In genomic region chr16:77434365-77435239, GRCh38 we compare ENCODE assay signal across 2 cellular contexts.
TF ChIP-seq lines count a peak whose summit lies in the region.

TSS of gene ADAMTS18 (minus strand) at chr16:77435034. CDS start at chr16:77434695, 339 bp downstream.

TF ChIP-seq in IMR-90, 13 proteins besides CTCF, POLR2A, EP300 and RAD21:
- TF ChIP-seq BHLHE40 (IDR thresholded peaks at IDR 0.05; ENCODE audit: low read depth, low read length): no peak
- TF ChIP-seq RFX5 (IDR thresholded peaks at IDR 0.05; ENCODE audit: low read depth, low read length): no peak
- no peak for TF ChIP-seq RCOR1 (IDR thresholded peaks at IDR 0.05; ENCODE audit: insufficient replicate concordance, low read length)
- TF ChIP-seq ELK1 (IDR thresholded peaks at IDR 0.05; ENCODE audit: borderline replicate concordance, low read depth, low read length): no peak
- TF ChIP-seq FOS (IDR thresholded peaks at IDR 0.05; ENCODE audit: low read depth, low read length): no peak
- TF ChIP-seq SMC3 (IDR thresholded peaks at IDR 0.05; ENCODE audit: low read depth, low read length): no peak
- TF ChIP-seq MAZ (IDR thresholded peaks at IDR 0.05; ENCODE audit: borderline replicate concordance, low read depth, low read length): no peak
- TF ChIP-seq NFE2L2 (IDR thresholded peaks at IDR 0.05; ENCODE audit: low read depth, low read length): no peak
- no peak for TF ChIP-seq MXI1 (IDR thresholded peaks at IDR 0.05; ENCODE audit: borderline replicate concordance, low read depth, low read length)
- no peak for TF ChIP-seq CHD1 (IDR thresholded peaks at IDR 0.05; ENCODE audit: low read depth, low read length)
- TF ChIP-seq MAFK (IDR thresholded peaks at IDR 0.05; ENCODE audit: low read depth, low read length): no peak
- no peak for TF ChIP-seq CEBPB (IDR thresholded peaks at IDR 0.05; ENCODE audit: low read depth, low read length)
- TF ChIP-seq USF2 (IDR thresholded peaks at IDR 0.05; ENCODE audit: low read depth, low read length): no peak

TF ChIP-seq in neural cell, 6 proteins besides CTCF, POLR2A, EP300 and RAD21:
- TF ChIP-seq TAF1 (IDR thresholded peaks at IDR 0.05; ENCODE audit: low read depth): peak; percentile 37
- no peak for TF ChIP-seq REST (IDR thresholded peaks at IDR 0.05; ENCODE audit: borderline replicate concordance)
- TF ChIP-seq MXI1 (conservative IDR thresholded peaks at IDR 0.05; ENCODE audit: poor library complexity, severe bottlenecking): peak; percentile 56
- TF ChIP-seq EZH2 (IDR thresholded peaks at IDR 0.05; ENCODE audit: borderline replicate concordance, insufficient read depth, low read length, poor library complexity, severe bottlenecking): no peak
- TF ChIP-seq SMC3 (conservative IDR thresholded peaks at IDR 0.05; ENCODE audit: poor library complexity): peak; percentile 68
- TF ChIP-seq POLR2AphosphoS5 (IDR thresholded peaks at IDR 0.05): no peak
